8 cellular contexts compared by ENCODE assay signal in genomic region chr2:242031481-242032019, GRCh38.
DNase-seq lines count a peak whose midpoint lies in the region; TF ChIP-seq lines count a peak whose summit lies in the region.

No MANE protein-coding gene starts in this region.

- H3K27me3 Mint-ChIP-seq in HFFc6 (ENCODE audit: insufficient read depth) = peaks cover 78% of the 10 kb centered on the region

- no peaks in the 10 kb centered on the region for H3K4me1 ChIP-seq in A673 (ENCODE audit: insufficient read depth, low read length, poor library complexity, severe bottlenecking)

- intact Hi-C loops in A673 (cut with micrococcal nuclease; ENCODE audit: unreplicated experiment) = no loop called here

- BruUV-seq in A673 (replicated peaks; lab: Mats Ljungman, UMichigan) = no TSS peak

- no peaks in the 10 kb centered on the region for H3K36me3 Mint-ChIP-seq in HFFc6 (ENCODE audit: low read depth)

- no peak overlapping the region for H3K27ac Mint-ChIP-seq in HFFc6

- CTCF ChIA-PET in A673 (lab: Charles Lee) = no interaction called here

- no peaks in the 10 kb centered on the region for H3K36me3 ChIP-seq in A673 (ENCODE audit: insufficient read depth, low read length, poor library complexity, severe bottlenecking)

- no peaks in the 10 kb centered on the region for H3K9me3 ChIP-seq in A673 (ENCODE audit: low read depth, low read length, poor library complexity, severe bottlenecking)

- DNase-seq in HFFc6 (peak; percentile 85), choroid plexus epithelial cell (ENCODE audit: low read depth) (peak; percentile 85), 8988T (no peak), A673 (ENCODE audit: low spot score) (no peak), HuH-7.5 (ENCODE audit: low spot score) (no peak), NCI-H345 treated with DMSO at 0.1 percent for 48 hours (lab: John Stamatoyannopoulos, UW; ENCODE audit: unreplicated experiment) (no peak)
- DNase-seq in activated CD4-positive, alpha-beta T cell treated with anti-CD3 and anti-CD28 coated beads for 1 hour = peak; percentile 39
- peak; percentile 56 for DNase-seq in stimulated activated CD4-positive, alpha-beta T cell treated with anti-CD3 and anti-CD28 coated beads, Interleukin-4, amount 100 ng/mL, for 24 hours

- no peak for TF ChIP-seq CTCF in HFFc6 (IDR thresholded peaks at IDR 0.05)
- no peak for TF ChIP-seq CTCF in choroid plexus epithelial cell (conservative IDR thresholded peaks at IDR 0.05; ENCODE audit: low read depth, low read length)
- TF ChIP-seq CTCF in A673 (conservative IDR thresholded peaks at IDR 0.05; ENCODE audit: low read depth, low read length) = no peak

- POLR2A ChIA-PET in A673 (lab: Charles Lee; ENCODE audit: low non-redundant PET) = no interaction called here

- H3K9me3 Mint-ChIP-seq in HFFc6 = no peaks in the 10 kb centered on the region

- H3K4me1 Mint-ChIP-seq in HFFc6 (ENCODE audit: low read depth) = peaks cover 15% of the 10 kb centered on the region

- H3K4me3 Mint-ChIP-seq in HFFc6 = no peak overlapping the region

- H3K4me3 ChIP-seq in choroid plexus epithelial cell (ENCODE audit: low read depth, low read length) (no peak overlapping the region), A673 (ENCODE audit: low read depth, low read length, poor library complexity, severe bottlenecking) (no peak overlapping the region)

- H3K27ac ChIP-seq in A673 (ENCODE audit: low read depth, low read length, poor library complexity, severe bottlenecking) = no peak overlapping the region

- no peaks in the 10 kb centered on the region for H3K27me3 ChIP-seq in A673 (replicated peaks; ENCODE audit: insufficient read depth, low read depth, low read length, poor library complexity)

Comparison
In these comparisons a context has a peak if more than half of its experiments do, and no peak if none do; other contexts are left out.
1. DNase-seq: peak in HFFc6 (single experiment), activated CD4-positive, alpha-beta T cell treated with anti-CD3 and anti-CD28 coated beads for 1 hour (single experiment), choroid plexus epithelial cell (single experiment) and stimulated activated CD4-positive, alpha-beta T cell treated with anti-CD3 and anti-CD28 coated beads, Interleukin-4, amount 100 ng/mL, for 24 hours (single experiment); none in 8988T (single experiment), A673 (single experiment), HuH-7.5 (single experiment) and NCI-H345 treated with DMSO at 0.1 percent for 48 hours (single experiment).